Comparison of ENCODE assay signal across 8 cellular contexts in the genomic region with DNA sequence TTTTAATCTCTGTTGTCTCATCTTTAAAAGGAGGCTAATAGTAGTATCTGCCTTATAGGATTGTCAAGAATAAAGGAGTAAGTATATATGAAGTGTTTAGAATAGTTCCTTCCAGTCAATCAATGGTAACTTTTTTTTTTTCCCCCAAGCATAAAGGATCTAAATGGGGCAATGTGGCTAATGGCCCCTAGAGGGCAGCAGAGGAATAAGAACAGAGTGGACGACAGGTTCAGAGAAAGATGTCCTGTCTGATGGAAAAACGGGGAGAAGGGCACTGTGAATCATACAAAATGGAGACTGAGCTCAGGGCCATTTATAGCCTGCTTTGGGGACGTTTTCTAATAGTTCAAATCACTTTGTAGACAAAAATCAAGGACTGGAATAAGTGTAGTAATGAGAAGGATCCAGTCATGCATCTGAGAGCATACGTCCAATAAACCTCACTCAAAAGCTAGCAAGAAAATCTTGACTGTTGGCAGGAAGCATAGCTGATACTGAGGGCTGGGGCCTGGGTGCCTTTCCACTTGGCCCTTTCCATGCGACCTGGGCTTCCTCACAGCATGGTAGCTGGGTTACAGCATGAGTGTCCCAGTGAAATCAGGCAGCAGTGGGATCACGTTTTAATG. TPM values are rescaled to one million over a fixed set of nuclear protein-coding genes. Genes with fewer than 3 reads are reported as not detected.
DNase-seq lines count a peak whose midpoint lies in the region; ATAC-seq and FAIRE-seq lines count a peak whose summit lies in the region.

No MANE protein-coding gene starts in this region.

- peak; percentile 89 for FAIRE-seq in GM18507 (lab: Jason Lieb, UNC)

- DNase-seq in A172 (ENCODE audit: low spot score) (peak; percentile 74), GM18507 (ENCODE audit: extremely low spot score, insufficient read length, low read depth) (peak; percentile 57), NCI-H526 treated with DMSO at 0.1 percent for 48 hours (lab: John Stamatoyannopoulos, UW) (peak; percentile 68), ecto neural progenitor cell (ENCODE audit: low spot score) (peak; percentile 76), medulla oblongata (ENCODE audit: extremely low spot score) (peak; percentile 84)
- DNase-seq in activated CD4-positive, alpha-beta T cell treated with anti-CD3 and anti-CD28 coated beads, Interleukin-2, amount 50 U/mL, for 4 hours = peak; percentile 63 to 65
- DNase-seq in stimulated activated CD8-positive, alpha-beta memory T cell treated with anti-CD3 and anti-CD28 coated beads, Interleukin-15, amount 100 ng/mL, for 4 hours (ENCODE audit: low read depth in 2 of 2) = peak; percentile 35 to 48

- ATAC-seq in HG03442 (IDR thresholded peaks at IDR 0.05; ENCODE audit: unreplicated experiment) = peak; percentile 39

RNA-seq across cellular contexts. Expression of a gene that starts 51.3 kb away (rescaled TPM):
- not detected in 2 replicates for total RNA-seq in A172 (2014; rRNA removed; shearing (Covaris generic))

Comparison
In these comparisons a context has a peak if more than half of its experiments do, and no peak if none do; other contexts are left out.
1. Peak in every context shown above with its lines: DNase-seq and ATAC-seq.